ENCODE assay signal across 3 cellular contexts in the genomic region with DNA sequence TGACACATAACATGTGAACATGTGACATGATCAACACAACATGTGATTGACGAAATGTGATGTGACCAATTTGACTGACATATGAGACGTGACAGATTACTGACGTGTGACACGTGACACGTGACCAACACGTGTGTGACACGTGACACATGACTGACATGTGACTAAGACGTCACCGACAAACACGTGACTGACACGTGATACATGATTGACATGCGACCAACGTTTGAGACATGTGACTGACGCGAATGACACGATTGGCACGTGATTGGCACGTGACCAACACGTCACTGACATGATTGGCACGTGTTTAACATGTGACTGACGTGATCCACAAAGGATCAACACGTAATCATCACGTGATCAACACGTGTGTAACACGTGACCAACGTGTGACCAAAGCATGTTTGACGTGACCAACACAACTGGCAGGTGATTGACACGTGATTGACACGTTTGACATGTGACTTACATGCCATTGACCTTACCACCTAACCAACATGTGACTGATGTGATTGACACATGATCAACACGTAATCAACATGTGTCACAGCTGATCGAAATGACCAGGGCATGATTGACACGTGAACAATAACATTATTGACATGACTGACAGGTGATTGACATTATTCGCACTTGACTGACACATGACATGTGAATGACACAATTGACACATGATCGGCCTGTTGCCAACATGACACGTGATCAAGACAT.
TF ChIP-seq lines count a peak whose summit lies in the region.

No MANE protein-coding gene starts in this region.

TF ChIP-seq in A549, 52 proteins besides CTCF, POLR2A, EP300 and RAD21:
- TF ChIP-seq, protein P1, sequence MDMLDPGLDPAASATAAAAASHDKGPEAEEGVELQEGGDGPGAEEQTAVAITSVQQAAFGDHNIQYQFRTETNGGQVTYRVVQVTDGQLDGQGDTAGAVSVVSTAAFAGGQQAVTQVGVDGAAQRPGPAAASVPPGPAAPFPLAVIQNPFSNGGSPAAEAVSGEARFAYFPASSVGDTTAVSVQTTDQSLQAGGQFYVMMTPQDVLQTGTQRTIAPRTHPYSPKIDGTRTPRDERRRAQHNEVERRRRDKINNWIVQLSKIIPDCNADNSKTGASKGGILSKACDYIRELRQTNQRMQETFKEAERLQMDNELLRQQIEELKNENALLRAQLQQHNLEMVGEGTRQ (IDR thresholded peaks at IDR 0.05), result peak; percentile 96
- TF ChIP-seq EHF (CRISPR knock-in tag; IDR thresholded peaks at IDR 0.05), result no peak
- TF ChIP-seq, protein P2, sequence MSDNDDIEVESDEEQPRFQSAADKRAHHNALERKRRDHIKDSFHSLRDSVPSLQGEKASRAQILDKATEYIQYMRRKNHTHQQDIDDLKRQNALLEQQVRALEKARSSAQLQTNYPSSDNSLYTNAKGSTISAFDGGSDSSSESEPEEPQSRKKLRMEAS (IDR thresholded peaks at IDR 0.05), result no peak
- no peak for TF ChIP-seq NR3C1 (IDR thresholded peaks at IDR 0.05)
- peak; percentile 96 for TF ChIP-seq NPAS2 (CRISPR knock-in tag; IDR thresholded peaks at IDR 0.05; ENCODE audit: borderline replicate concordance)
- TF ChIP-seq MYC (IDR thresholded peaks at IDR 0.05; ENCODE audit: borderline replicate concordance, low read length), result no peak
- TF ChIP-seq ZC3H11A (IDR thresholded peaks at IDR 0.05), result no peak

TF ChIP-seq in H1, 55 proteins besides CTCF, POLR2A, EP300 and RAD21:
- TF ChIP-seq, protein P2 (IDR thresholded peaks at IDR 0.05), result no peak
- TF ChIP-seq KDM4A (IDR thresholded peaks at IDR 0.05; ENCODE audit: low read depth, low read length, severe bottlenecking), result no peak
- 0 out of 2 replicates have a peak, but pooled peaks have one; percentile 79 for TF ChIP-seq CBX5 (IDR thresholded peaks at IDR 0.05; ENCODE audit: low read depth, low read length)

TF ChIP-seq in HepG2, 621 proteins besides CTCF, POLR2A, EP300 and RAD21:
- TF ChIP-seq IKZF4 (CRISPR knock-in tag; IDR thresholded peaks at IDR 0.05; ENCODE audit: borderline replicate concordance, low read depth, not compliant biosample characterization) (no peak), KMT2B (CRISPR knock-in tag; IDR thresholded peaks at IDR 0.05) (no peak), RAD51 (IDR thresholded peaks at IDR 0.05; ENCODE audit: borderline replicate concordance) (peak; percentile 67; the same call in 1 of the 2 replicates), ZKSCAN5 (CRISPR knock-in tag; IDR thresholded peaks at IDR 0.05) (no peak), REPIN1 (CRISPR knock-in tag; IDR thresholded peaks at IDR 0.05; ENCODE audit: borderline replicate concordance, low read depth) (no peak), HOXA7 (CRISPR knock-in tag; IDR thresholded peaks at IDR 0.05) (0 out of 2 replicates have a peak, but pooled peaks have one; percentile 13), CREB1 (IDR thresholded peaks at IDR 0.05) (peak; percentile 83; the same call in 1 of the 2 replicates), CREB1 (CRISPR knock-in tag; IDR thresholded peaks at IDR 0.05) (no peak), MTA1 (CRISPR knock-in tag; IDR thresholded peaks at IDR 0.05; ENCODE audit: borderline replicate concordance) (peak; percentile 45; the same call in 1 of the 2 replicates), KLF16 (CRISPR knock-in tag; IDR thresholded peaks at IDR 0.05) (no peak)
- TF ChIP-seq, protein P3, sequence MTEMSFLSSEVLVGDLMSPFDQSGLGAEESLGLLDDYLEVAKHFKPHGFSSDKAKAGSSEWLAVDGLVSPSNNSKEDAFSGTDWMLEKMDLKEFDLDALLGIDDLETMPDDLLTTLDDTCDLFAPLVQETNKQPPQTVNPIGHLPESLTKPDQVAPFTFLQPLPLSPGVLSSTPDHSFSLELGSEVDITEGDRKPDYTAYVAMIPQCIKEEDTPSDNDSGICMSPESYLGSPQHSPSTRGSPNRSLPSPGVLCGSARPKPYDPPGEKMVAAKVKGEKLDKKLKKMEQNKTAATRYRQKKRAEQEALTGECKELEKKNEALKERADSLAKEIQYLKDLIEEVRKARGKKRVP (CRISPR knock-in tag; IDR thresholded peaks at IDR 0.05), result no peak
- TF ChIP-seq, protein P4, sequence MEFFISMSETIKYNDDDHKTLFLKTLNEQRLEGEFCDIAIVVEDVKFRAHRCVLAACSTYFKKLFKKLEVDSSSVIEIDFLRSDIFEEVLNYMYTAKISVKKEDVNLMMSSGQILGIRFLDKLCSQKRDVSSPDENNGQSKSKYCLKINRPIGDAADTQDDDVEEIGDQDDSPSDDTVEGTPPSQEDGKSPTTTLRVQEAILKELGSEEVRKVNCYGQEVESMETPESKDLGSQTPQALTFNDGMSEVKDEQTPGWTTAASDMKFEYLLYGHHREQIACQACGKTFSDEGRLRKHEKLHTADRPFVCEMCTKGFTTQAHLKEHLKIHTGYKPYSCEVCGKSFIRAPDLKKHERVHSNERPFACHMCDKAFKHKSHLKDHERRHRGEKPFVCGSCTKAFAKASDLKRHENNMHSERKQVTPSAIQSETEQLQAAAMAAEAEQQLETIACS (CRISPR knock-in tag; IDR thresholded peaks at IDR 0.05), result no peak
- TF ChIP-seq, protein P5, sequence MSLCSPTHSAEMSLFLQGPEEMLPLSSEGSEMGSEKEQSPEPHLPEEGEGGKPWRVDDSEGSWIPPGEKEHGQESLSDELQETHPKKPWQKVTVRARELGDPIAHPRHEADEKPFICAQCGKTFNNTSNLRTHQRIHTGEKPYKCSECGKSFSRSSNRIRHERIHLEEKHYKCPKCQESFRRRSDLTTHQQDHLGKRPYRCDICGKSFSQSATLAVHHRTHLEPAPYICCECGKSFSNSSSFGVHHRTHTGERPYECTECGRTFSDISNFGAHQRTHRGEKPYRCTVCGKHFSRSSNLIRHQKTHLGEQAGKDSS (CRISPR knock-in tag; IDR thresholded peaks at IDR 0.05; ENCODE audit: borderline replicate concordance, low read depth), result peak; percentile 38; the same call in 1 of the 2 replicates
- TF ChIP-seq, protein P1 (IDR thresholded peaks at IDR 0.05; ENCODE audit: low read depth, low read length), result peak; percentile 86
- TF ChIP-seq, protein P1 (CRISPR knock-in tag; IDR thresholded peaks at IDR 0.05; ENCODE audit: borderline replicate concordance), result no peak
- TF ChIP-seq, protein P6, sequence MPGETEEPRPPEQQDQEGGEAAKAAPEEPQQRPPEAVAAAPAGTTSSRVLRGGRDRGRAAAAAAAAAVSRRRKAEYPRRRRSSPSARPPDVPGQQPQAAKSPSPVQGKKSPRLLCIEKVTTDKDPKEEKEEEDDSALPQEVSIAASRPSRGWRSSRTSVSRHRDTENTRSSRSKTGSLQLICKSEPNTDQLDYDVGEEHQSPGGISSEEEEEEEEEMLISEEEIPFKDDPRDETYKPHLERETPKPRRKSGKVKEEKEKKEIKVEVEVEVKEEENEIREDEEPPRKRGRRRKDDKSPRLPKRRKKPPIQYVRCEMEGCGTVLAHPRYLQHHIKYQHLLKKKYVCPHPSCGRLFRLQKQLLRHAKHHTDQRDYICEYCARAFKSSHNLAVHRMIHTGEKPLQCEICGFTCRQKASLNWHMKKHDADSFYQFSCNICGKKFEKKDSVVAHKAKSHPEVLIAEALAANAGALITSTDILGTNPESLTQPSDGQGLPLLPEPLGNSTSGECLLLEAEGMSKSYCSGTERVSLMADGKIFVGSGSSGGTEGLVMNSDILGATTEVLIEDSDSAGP (CRISPR knock-in tag; IDR thresholded peaks at IDR 0.05; ENCODE audit: borderline replicate concordance), result peak; percentile 40; the same call in 1 of the 2 replicates
- TF ChIP-seq, protein P7, sequence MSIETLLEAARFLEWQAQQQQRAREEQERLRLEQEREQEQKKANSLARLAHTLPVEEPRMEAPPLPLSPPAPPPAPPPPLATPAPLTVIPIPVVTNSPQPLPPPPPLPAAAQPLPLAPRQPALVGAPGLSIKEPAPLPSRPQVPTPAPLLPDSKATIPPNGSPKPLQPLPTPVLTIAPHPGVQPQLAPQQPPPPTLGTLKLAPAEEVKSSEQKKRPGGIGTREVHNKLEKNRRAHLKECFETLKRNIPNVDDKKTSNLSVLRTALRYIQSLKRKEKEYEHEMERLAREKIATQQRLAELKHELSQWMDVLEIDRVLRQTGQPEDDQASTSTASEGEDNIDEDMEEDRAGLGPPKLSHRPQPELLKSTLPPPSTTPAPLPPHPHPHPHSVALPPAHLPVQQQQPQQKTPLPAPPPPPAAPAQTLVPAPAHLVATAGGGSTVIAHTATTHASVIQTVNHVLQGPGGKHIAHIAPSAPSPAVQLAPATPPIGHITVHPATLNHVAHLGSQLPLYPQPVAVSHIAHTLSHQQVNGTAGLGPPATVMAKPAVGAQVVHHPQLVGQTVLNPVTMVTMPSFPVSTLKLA (IDR thresholded peaks at IDR 0.05), result peak; percentile 96
- TF ChIP-seq, protein P8, sequence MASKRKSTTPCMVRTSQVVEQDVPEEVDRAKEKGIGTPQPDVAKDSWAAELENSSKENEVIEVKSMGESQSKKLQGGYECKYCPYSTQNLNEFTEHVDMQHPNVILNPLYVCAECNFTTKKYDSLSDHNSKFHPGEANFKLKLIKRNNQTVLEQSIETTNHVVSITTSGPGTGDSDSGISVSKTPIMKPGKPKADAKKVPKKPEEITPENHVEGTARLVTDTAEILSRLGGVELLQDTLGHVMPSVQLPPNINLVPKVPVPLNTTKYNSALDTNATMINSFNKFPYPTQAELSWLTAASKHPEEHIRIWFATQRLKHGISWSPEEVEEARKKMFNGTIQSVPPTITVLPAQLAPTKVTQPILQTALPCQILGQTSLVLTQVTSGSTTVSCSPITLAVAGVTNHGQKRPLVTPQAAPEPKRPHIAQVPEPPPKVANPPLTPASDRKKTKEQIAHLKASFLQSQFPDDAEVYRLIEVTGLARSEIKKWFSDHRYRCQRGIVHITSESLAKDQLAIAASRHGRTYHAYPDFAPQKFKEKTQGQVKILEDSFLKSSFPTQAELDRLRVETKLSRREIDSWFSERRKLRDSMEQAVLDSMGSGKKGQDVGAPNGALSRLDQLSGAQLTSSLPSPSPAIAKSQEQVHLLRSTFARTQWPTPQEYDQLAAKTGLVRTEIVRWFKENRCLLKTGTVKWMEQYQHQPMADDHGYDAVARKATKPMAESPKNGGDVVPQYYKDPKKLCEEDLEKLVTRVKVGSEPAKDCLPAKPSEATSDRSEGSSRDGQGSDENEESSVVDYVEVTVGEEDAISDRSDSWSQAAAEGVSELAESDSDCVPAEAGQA (IDR thresholded peaks at IDR 0.05; ENCODE audit: low read depth), result no peak
- TF ChIP-seq, protein P8 (CRISPR knock-in tag; IDR thresholded peaks at IDR 0.05; ENCODE audit: borderline replicate concordance), result no peak
